In genomic region chr1:53325326-53326087, GRCh38 we compare ENCODE assay signal across 8 cellular contexts. TPM values are rescaled to one million over a fixed set of nuclear protein-coding genes. Genes with fewer than 3 reads are reported as not detected.
DNase-seq lines count a peak whose midpoint lies in the region; ATAC-seq, FAIRE-seq and TF ChIP-seq lines count a peak whose summit lies in the region.

No MANE protein-coding gene starts in this region.

- TF ChIP-seq CTCF in D721Med (IDR thresholded peaks at IDR 0.05; ENCODE audit: insufficient read depth, missing control alignments) = no peak

- H3K27ac ChIP-seq in iPS-18a (ENCODE audit: low read length) = peak overlapping the region; percentile 74
- H3K27ac ChIP-seq in subcutaneous abdominal adipose tissue (ENCODE audit: low read depth, low read length) = no peak overlapping the region

- ATAC-seq in activated naive CD4-positive, alpha-beta T cell treated with anti-CD3 and anti-CD28 coated beads, Interleukin-2, amount 50 U/mL, for 72 hours = peak in 1 of 2 donors; percentile 0
- no peak for ATAC-seq in HG03442 (IDR thresholded peaks at IDR 0.05; ENCODE audit: unreplicated experiment)

- H3K27me3 ChIP-seq in iPS-18a (ENCODE audit: control insufficient read depth, insufficient read depth, low read length) (no peaks in the 10 kb centered on the region), subcutaneous abdominal adipose tissue (ENCODE audit: control insufficient read depth in 5 of 5, insufficient read depth in 4 of 5, low read length in 5 of 5) (peaks cover 0 to 2% (median 0%) of the 10 kb centered on the region in 5 donors)

- H3K4me1 ChIP-seq in iPS-18a (ENCODE audit: control insufficient read depth, low read depth, low read length) (peaks cover 13% of the 10 kb centered on the region), subcutaneous abdominal adipose tissue (ENCODE audit: control insufficient read depth in 5 of 5, insufficient read depth in 5 of 5, low read length in 5 of 5) (peaks cover 0 to 31% (median 26%) of the 10 kb centered on the region in 5 donors)

- no peaks in the 10 kb centered on the region for H3K9me3 Mint-ChIP-seq in activated naive CD4-positive, alpha-beta T cell treated with anti-CD3 and anti-CD28 coated beads, Interleukin-2, amount 50 U/mL, for 72 hours

- FAIRE-seq in D721Med (lab: Jason Lieb, UNC) = no peak

- H3K27ac Mint-ChIP-seq in activated naive CD4-positive, alpha-beta T cell treated with anti-CD3 and anti-CD28 coated beads, Interleukin-2, amount 50 U/mL, for 72 hours = peak overlapping the region; percentile 94 to 95

- H3K4me3 ChIP-seq in iPS-18a (ENCODE audit: low read length) = peak overlapping the region; percentile 96
- H3K4me3 ChIP-seq in subcutaneous abdominal adipose tissue (ENCODE audit: low read depth in 1 of 5, low read length in 5 of 5) = peak overlapping the region in 4 of 5 donors; percentile 62 to 73 (median 65)

- DNase-seq in NCI-H510A (lab: John Stamatoyannopoulos, UW) = peak; percentile 38
- no peak for DNase-seq in NCI-H510A treated with DMSO at 0.1 percent for 48 hours (lab: John Stamatoyannopoulos, UW)
- DNase-seq in activated naive CD4-positive, alpha-beta T cell treated with anti-CD3 and anti-CD28 coated beads, Interleukin-2, amount 50 U/mL, for 72 hours (ENCODE audit: low spot score in 2 of 2) = peak in 1 of 2 donors; percentile 17
- no peak for DNase-seq in D721Med (ENCODE audit: insufficient read length, low spot score)
- no peak for DNase-seq in RKO (ENCODE audit: low spot score)

- H3K36me3 ChIP-seq in iPS-18a (ENCODE audit: control insufficient read depth, low read depth, low read length) (peaks cover 47% of the 10 kb centered on the region), subcutaneous abdominal adipose tissue (ENCODE audit: control insufficient read depth in 5 of 5, insufficient read depth in 5 of 5, low read length in 5 of 5) (no peaks in the 10 kb centered on the region)

- H3K9ac ChIP-seq in iPS-18a (ENCODE audit: low read length) (peak overlapping the region; percentile 93), subcutaneous abdominal adipose tissue (ENCODE audit: low read length in 5 of 5) (peak overlapping the region in 3 of 5 donors; percentile 38 to 70 (median 68))

- H3K36me3 Mint-ChIP-seq in activated naive CD4-positive, alpha-beta T cell treated with anti-CD3 and anti-CD28 coated beads, Interleukin-2, amount 50 U/mL, for 72 hours = peaks cover 28 to 33% of the 10 kb centered on the region in 2 donors

- H3K9me3 ChIP-seq in iPS-18a (ENCODE audit: control insufficient read depth, low read depth, low read length) = no peaks in the 10 kb centered on the region
- H3K9me3 ChIP-seq in subcutaneous abdominal adipose tissue (ENCODE audit: control insufficient read depth in 5 of 5, low read length in 5 of 5) = no peaks in the 10 kb centered on the region

RNA-seq across cellular contexts. Expression of gene LRP8, which starts 2.4 kb away (rescaled TPM):
- total RNA-seq in activated naive CD4-positive, alpha-beta T cell treated with anti-CD3 and anti-CD28 coated beads, Interleukin-2, amount 50 U/mL, for 72 hours = 10 to 100 TPM; 39.8 to 43.7 TPM
